ENCODE assay signal across 8 cellular contexts in genomic region chr1:154765970-154766369, GRCh38.
DNase-seq lines count a peak whose midpoint lies in the region; ATAC-seq, FAIRE-seq and TF ChIP-seq lines count a peak whose summit lies in the region.

No MANE protein-coding gene starts in this region.

- TF ChIP-seq EP300 in HepG2 (IDR thresholded peaks at IDR 0.05; ENCODE audit: low read depth in 2 of 2, low read length in 2 of 2): no peak
- no peak for TF ChIP-seq EP300 in HepG2 (CRISPR knock-in tag; IDR thresholded peaks at IDR 0.05; ENCODE audit: borderline replicate concordance)

- no peak overlapping the region for H3K4me3 Mint-ChIP-seq in stimulated activated naive CD8-positive, alpha-beta T cell treated with anti-CD3 and anti-CD28 coated beads, Interleukin-15, amount 100 ng/mL, for 72 hours

- H4K20me1 ChIP-seq in HepG2 (ENCODE audit: insufficient read depth, low read length): no peaks in the 10 kb centered on the region

- intact Hi-C loops in HepG2 (cut with micrococcal nuclease; ENCODE audit: unreplicated experiment): loop anchor here (1.0 kb wide), 1 partner anchor 112 kb away; no protein-coding TSS in a partner anchor

- WGBS in HepG2 (ENCODE audit: low lambda C conversion rate): 6% methylated on average over 3 of the region's 3 CpGs

- no peaks in the 10 kb centered on the region for H3K4me1 ChIP-seq in HepG2 (ENCODE audit: insufficient read depth, low read length)

- DNase-seq in EL (peak; percentile 19), Kasumi-1 (lab: John Stamatoyannopoulos, UW) (peak; percentile 73 to 77), HepG2 (ENCODE audit: low spot score) (peak; percentile 35), ecto neural progenitor cell (ENCODE audit: low spot score) (no peak), pons (ENCODE audit: low spot score) (no peak), UCSD-AML1 (lab: John Stamatoyannopoulos, UW; ENCODE audit: unreplicated experiment) (no peak)
- DNase-seq in stimulated activated naive CD8-positive, alpha-beta T cell treated with anti-CD3 and anti-CD28 coated beads, Interleukin-15, amount 100 ng/mL, for 72 hours: no peak

- POLR2A ChIA-PET in HepG2 (lab: Yijun Ruan, JAX): no interaction called here

- H3K27ac Mint-ChIP-seq in stimulated activated naive CD8-positive, alpha-beta T cell treated with anti-CD3 and anti-CD28 coated beads, Interleukin-15, amount 100 ng/mL, for 72 hours: no peak overlapping the region

- CTCF ChIA-PET in HepG2 (lab: Yijun Ruan, JAX; ENCODE audit: low intra/inter-chr PET ratio, low total read pairs): no interaction called here

- H3K9me3 ChIP-seq in HepG2 (ENCODE audit: low read length): no peaks in the 10 kb centered on the region

- ATAC-seq in HepG2: peak; percentile 88
- ATAC-seq in stimulated activated naive CD8-positive, alpha-beta T cell treated with anti-CD3 and anti-CD28 coated beads, Interleukin-15, amount 100 ng/mL, for 72 hours: no peak

- peaks cover 11% of the 10 kb centered on the region for H3K4me1 Mint-ChIP-seq in stimulated activated naive CD8-positive, alpha-beta T cell treated with anti-CD3 and anti-CD28 coated beads, Interleukin-15, amount 100 ng/mL, for 72 hours

- FAIRE-seq in HepG2 (lab: Jason Lieb, UNC): no peak

- H3K27me3 Mint-ChIP-seq in stimulated activated naive CD8-positive, alpha-beta T cell treated with anti-CD3 and anti-CD28 coated beads, Interleukin-15, amount 100 ng/mL, for 72 hours: peaks cover 9% of the 10 kb centered on the region

- BruUV-seq in HepG2 (replicated peaks; lab: Mats Ljungman, UMichigan): no TSS peak

- no peaks in the 10 kb centered on the region for H3K79me2 ChIP-seq in HepG2 (ENCODE audit: insufficient read depth, low read length)

- no peak overlapping the region for H3K4me2 ChIP-seq in HepG2 (ENCODE audit: low read depth, low read length)

- TF ChIP-seq CTCF in WI38 (IDR thresholded peaks at IDR 0.05; ENCODE audit: low read depth, low read length) (peak; percentile 39), HepG2 (CRISPR knock-in tag; IDR thresholded peaks at IDR 0.05) (peak; percentile 61)

- H3K4me3 ChIP-seq in WI38 (ENCODE audit: low read depth, low read length) (no peak overlapping the region), HepG2 (replicated peaks in 1 of 3; ENCODE audit: insufficient read depth in 1 of 3, low read depth in 2 of 3, low read length in 3 of 3) (no peak overlapping the region)

- TF ChIP-seq RAD21 in HepG2 (CRISPR knock-in tag; IDR thresholded peaks at IDR 0.05): no peak

- no peak overlapping the region for H2AFZ ChIP-seq in HepG2 (ENCODE audit: low read length)

- no peak overlapping the region for H3K27ac ChIP-seq in HepG2 (ENCODE audit: extremely low read length, insufficient read depth, low read length)

- peaks cover 0 to 1% of the 10 kb centered on the region in 2 experiments; a peak in 1 of 5 replicates for H3K27me3 ChIP-seq in HepG2 (ENCODE audit: control insufficient read depth in 1 of 2, insufficient read depth in 2 of 2, low read length in 2 of 2)

- no peak overlapping the region for H3K9ac ChIP-seq in HepG2 (ENCODE audit: insufficient read depth, low read depth, low read length)

- TF ChIP-seq POLR2A in HepG2 (IDR thresholded peaks at IDR 0.05; ENCODE audit: insufficient read depth in 1 of 2, low read depth in 2 of 2, low read length in 2 of 2): no peak

- H3K36me3 ChIP-seq in HepG2 (replicated peaks in 1 of 2; ENCODE audit: control insufficient read depth in 1 of 2, insufficient read depth in 2 of 2, low read length in 2 of 2): no peaks in the 10 kb centered on the region

- no peaks in the 10 kb centered on the region for H3K9me3 Mint-ChIP-seq in stimulated activated naive CD8-positive, alpha-beta T cell treated with anti-CD3 and anti-CD28 coated beads, Interleukin-15, amount 100 ng/mL, for 72 hours

- in situ Hi-C loops in HepG2 (cut with HindIII; ENCODE audit: extremely low pct_ligation_motif_present, low pct_unique_long_range_greater_than_20kb): loop anchor here (5.0 to 10.0 kb wide), 2 partner anchors 111 to 201 kb away; partner anchors contain the start of gene CHRNB2

TF ChIP-seq in HepG2, 621 proteins besides CTCF, POLR2A, EP300 and RAD21:
- TF ChIP-seq ZBTB3 (CRISPR knock-in tag; IDR thresholded peaks at IDR 0.05; ENCODE audit: borderline replicate concordance, low read depth) (no peak), ZBTB26 (CRISPR knock-in tag; IDR thresholded peaks at IDR 0.05; ENCODE audit: borderline replicate concordance) (no peak), MED1 (CRISPR knock-in tag; IDR thresholded peaks at IDR 0.05) (no peak), POLR2G (IDR thresholded peaks at IDR 0.05; ENCODE audit: low read depth, low read length) (no peak), ATF2 (CRISPR knock-in tag; IDR thresholded peaks at IDR 0.05) (no peak), SIX4 (CRISPR knock-in tag; IDR thresholded peaks at IDR 0.05) (no peak), SMC3 (IDR thresholded peaks at IDR 0.05; ENCODE audit: low read length) (peak; percentile 46), TERF1 (CRISPR knock-in tag; IDR thresholded peaks at IDR 0.05) (no peak), STAG1 (CRISPR knock-in tag; IDR thresholded peaks at IDR 0.05) (peak; percentile 43)

Comparison
In these comparisons a context has a peak if more than half of its experiments do, and no peak if none do; other contexts are left out.
1. DNase-seq: peak in EL (single experiment), Kasumi-1 (2 of 2) and HepG2 (single experiment); none in stimulated activated naive CD8-positive, alpha-beta T cell treated with anti-CD3 and anti-CD28 coated beads, Interleukin-15, amount 100 ng/mL, for 72 hours (0 of 2), ecto neural progenitor cell (single experiment), pons (single experiment) and UCSD-AML1 (single experiment).